ENCODE assay signal across 1 cellular context in the genomic region with DNA sequence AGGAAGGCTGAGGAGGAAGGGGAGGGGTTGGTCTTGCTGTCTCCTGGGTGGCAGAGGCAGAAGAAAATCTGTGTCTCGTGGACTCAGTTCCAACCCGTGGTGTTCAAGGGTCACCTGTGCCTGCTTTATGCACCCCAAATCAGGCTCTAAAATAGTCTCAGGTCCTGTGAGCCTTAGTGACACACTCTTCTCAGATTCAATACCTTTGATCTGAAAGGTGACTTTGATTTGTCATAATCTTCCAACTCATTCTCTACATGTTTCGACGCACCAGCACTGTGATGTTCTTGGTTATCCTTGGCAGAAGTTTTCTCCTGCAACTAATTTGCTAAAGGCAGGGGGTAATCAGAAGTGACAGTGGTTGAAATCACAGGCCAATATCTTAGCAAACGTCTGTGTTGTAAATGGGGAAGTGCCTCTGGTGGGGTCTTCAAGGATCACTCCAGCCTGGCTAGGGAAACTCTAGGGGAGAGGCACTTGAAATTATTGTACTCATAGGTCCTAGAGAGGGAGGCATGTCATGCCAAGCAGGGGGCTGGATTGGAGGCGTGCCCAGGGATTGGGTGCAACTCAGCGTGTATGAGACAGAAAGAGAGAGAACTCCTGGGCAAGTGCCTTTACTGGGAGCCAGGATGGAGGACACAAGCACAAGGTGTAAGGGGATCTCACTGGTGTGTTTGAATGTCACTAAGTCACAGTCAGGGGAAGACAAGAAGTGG.
TF ChIP-seq lines count a peak whose summit lies in the region.

No MANE protein-coding gene starts in this region.

TF ChIP-seq in HepG2, 621 proteins besides CTCF, POLR2A, EP300 and RAD21:
- TF ChIP-seq CREB1 (IDR thresholded peaks at IDR 0.05), result 0 out of 2 replicates have a peak, but pooled peaks have one; percentile 7
- TF ChIP-seq CREB1 (CRISPR knock-in tag; IDR thresholded peaks at IDR 0.05), result no peak
- TF ChIP-seq POLR2G (IDR thresholded peaks at IDR 0.05; ENCODE audit: low read depth, low read length), result peak; percentile 39; the same call in 1 of the 2 replicates
- no peak for TF ChIP-seq CBFB (CRISPR knock-in tag; IDR thresholded peaks at IDR 0.05)
TF ChIP-seq in HepG2: peak in this region for 2.
